Comparison of ENCODE assay signal across 16 cellular contexts in genomic region chr12:7433276-7433822, GRCh38. TPM values are rescaled to one million over a fixed set of nuclear protein-coding genes. Genes with fewer than 3 reads are reported as not detected.
DNase-seq lines count a peak whose midpoint lies in the region; ATAC-seq, FAIRE-seq and TF ChIP-seq lines count a peak whose summit lies in the region.
"Had no signal": no experiment of that assay in that cellular context is flagged by ENCODE, and none has a peak within 500 bp of the region (broad histone marks: within the 10 kb centered on the region; RNA-seq: fewer than 3 reads in every experiment).

No MANE protein-coding gene starts in this region.

- no peaks in the 10 kb centered on the region for H3K4me1 Mint-ChIP-seq in stimulated activated effector memory CD8-positive, alpha-beta T cell treated with anti-CD3 and anti-CD28 coated beads, Interleukin-12 subunit alpha, Interleukin-12 subunit beta, amount 100 ng/mL, for 72 hours
- H3K4me1 Mint-ChIP-seq: brain, IgD-negative memory B cell had no signal

- no peak overlapping the region for H3K27ac Mint-ChIP-seq in stimulated activated effector memory CD8-positive, alpha-beta T cell treated with anti-CD3 and anti-CD28 coated beads, Interleukin-12 subunit alpha, Interleukin-12 subunit beta, amount 100 ng/mL, for 72 hours
- H3K27ac Mint-ChIP-seq: activated T-cell treated with anti-CD3 and anti-CD28 coated beads, Interleukin-2, amount 50 U/mL, for 72 hours; brain; IgD-negative memory B cell had no signal

- H3K9me3 Mint-ChIP-seq in stimulated activated effector memory CD8-positive, alpha-beta T cell treated with anti-CD3 and anti-CD28 coated beads, Interleukin-12 subunit alpha, Interleukin-12 subunit beta, amount 100 ng/mL, for 72 hours: no peaks in the 10 kb centered on the region
- H3K9me3 Mint-ChIP-seq: activated T-cell treated with anti-CD3 and anti-CD28 coated beads, Interleukin-2, amount 50 U/mL, for 72 hours; brain; IgD-negative memory B cell had no signal

- DNase-seq in GM04503 (ENCODE audit: low read depth) (peak; percentile 39), RCC 7860 (ENCODE audit: low spot score) (peak; percentile 56), epithelial cell of esophagus (ENCODE audit: low read depth) (peak; percentile 85), renal cortical epithelial cell (ENCODE audit: low read depth) (peak; percentile 1), Ammon's horn (ENCODE audit: low spot score) (no peak)
- DNase-seq in stimulated activated effector memory CD8-positive, alpha-beta T cell treated with anti-CD3 and anti-CD28 coated beads, Interleukin-12 subunit alpha, Interleukin-12 subunit beta, amount 100 ng/mL, for 72 hours (ENCODE audit: low spot score in 2 of 2): no peak
- DNase-seq: activated T-cell treated with anti-CD3 and anti-CD28 coated beads, Interleukin-2, amount 50 U/mL, for 72 hours; NCI-H1436; NCI-H748 treated with DMSO at 0.1 percent for 48 hours; SIG-M5 had no signal

- H3K36me3 Mint-ChIP-seq in stimulated activated effector memory CD8-positive, alpha-beta T cell treated with anti-CD3 and anti-CD28 coated beads, Interleukin-12 subunit alpha, Interleukin-12 subunit beta, amount 100 ng/mL, for 72 hours: no peaks in the 10 kb centered on the region
- H3K36me3 Mint-ChIP-seq: brain had no signal

- H3K4me3 ChIP-seq in epithelial cell of esophagus (ENCODE audit: low read length): no peak overlapping the region

- no peak overlapping the region for H3K4me3 Mint-ChIP-seq in stimulated activated effector memory CD8-positive, alpha-beta T cell treated with anti-CD3 and anti-CD28 coated beads, Interleukin-12 subunit alpha, Interleukin-12 subunit beta, amount 100 ng/mL, for 72 hours
- H3K4me3 Mint-ChIP-seq: activated T-cell treated with anti-CD3 and anti-CD28 coated beads, Interleukin-2, amount 50 U/mL, for 72 hours; brain; IgD-negative memory B cell had no signal

- no peak for FAIRE-seq in RCC 7860 (lab: Jason Lieb, UNC)
- FAIRE-seq: endometrium, GM19239, H1 had no signal

- no peak for TF ChIP-seq CTCF in epithelial cell of esophagus (IDR thresholded peaks at IDR 0.05; ENCODE audit: insufficient read depth, low read depth, low read length, missing control alignments)

- no peak for ATAC-seq in HG02840 (IDR thresholded peaks at IDR 0.05; ENCODE audit: low FRiP score, unreplicated experiment)
- ATAC-seq in stimulated activated effector memory CD8-positive, alpha-beta T cell treated with anti-CD3 and anti-CD28 coated beads, Interleukin-12 subunit alpha, Interleukin-12 subunit beta, amount 100 ng/mL, for 72 hours: no peak
- ATAC-seq: activated T-cell treated with anti-CD3 and anti-CD28 coated beads, Interleukin-2, amount 50 U/mL, for 72 hours had no signal

RNA-seq across cellular contexts. Expression of gene CD163L1, which starts 10.6 kb away (rescaled TPM):
- total RNA-seq in renal cortical epithelial cell: 0.10 TPM in 1 of 2 replicates, not detected in the other
- total RNA-seq: activated T-cell treated with anti-CD3 and anti-CD28 coated beads, Interleukin-2, amount 50 U/mL, for 72 hours had no signal

Comparison
In these comparisons a context has a peak if more than half of its experiments do, and no peak if none do; other contexts are left out.
1. DNase-seq: peak in GM04503 (single experiment), RCC 7860 (single experiment), epithelial cell of esophagus (single experiment) and renal cortical epithelial cell (single experiment); none in Ammon's horn (single experiment) and stimulated activated effector memory CD8-positive, alpha-beta T cell treated with anti-CD3 and anti-CD28 coated beads, Interleukin-12 subunit alpha, Interleukin-12 subunit beta, amount 100 ng/mL, for 72 hours (0 of 2).